27 cellular contexts compared by ENCODE assay signal in genomic region chr1:68043443-68044090, GRCh38. TPM values are rescaled to one million over a fixed set of nuclear protein-coding genes. Genes with fewer than 3 reads are reported as not detected.
"Had no signal": no experiment of that assay in that cellular context is flagged by ENCODE, and none has a peak within 500 bp of the region (broad histone marks: within the 10 kb centered on the region; RNA-seq: fewer than 3 reads in every experiment).

No MANE protein-coding gene starts in this region.

- H3K9me3 ChIP-seq: left ventricle myocardium inferior, mucosa of descending colon, neutrophil, psoas muscle, right lobe of liver, testis, thyroid gland, transverse colon, upper lobe of left lung, vagina had no signal

- H3K36me3 ChIP-seq: left ventricle myocardium inferior, neural progenitor cell, neutrophil, right lobe of liver, thyroid gland, transverse colon, upper lobe of left lung, vagina had no signal

- H3K4me1 ChIP-seq: left ventricle myocardium inferior, neural progenitor cell, parathyroid adenoma, psoas muscle, right lobe of liver, stomach, testis, thyroid gland, transverse colon, upper lobe of left lung, vagina had no signal

- DNase-seq: hippocampal formation; immature natural killer cell; left ventricle myocardium inferior; midbrain; mucosa of descending colon; natural killer cell; nephron progenitor cell; occipital lobe; psoas muscle; right lobe of liver; stimulated activated CD4-positive, alpha-beta T cell treated with anti-CD3 and anti-CD28 coated beads, Interleukin-12 subunit alpha, Interleukin-12 subunit beta, amount 100 ng/mL, for 4 hours; stimulated activated CD4-positive, alpha-beta T cell treated with anti-CD3 and anti-CD28 coated beads, Interleukin-15, amount 100 ng/mL, for 24 hours; stimulated activated CD4-positive, alpha-beta T cell treated with anti-CD3 and anti-CD28 coated beads, Interleukin-2, amount 100 ng/mL, for 24 hours; stimulated activated CD4-positive, alpha-beta T cell treated with anti-CD3 and anti-CD28 coated beads, Interleukin-4, amount 100 ng/mL, for 1 hour; stimulated activated naive B cell treated with anti-CD40 and anti-IgM and Interleukin-4, amounts not matched to agents 10 μg/mL and 1 μg/mL and 100 μg/mL, for 72 hours; stimulated activated naive CD8-positive, alpha-beta T cell treated with anti-CD3 and anti-CD28 coated beads, Interleukin-15, Interleukin-2, amounts not matched to agents 100 U/mL and 50 U/mL, for 24 hours; stomach; testis; thyroid gland; transverse colon had no signal

- FAIRE-seq: islet of Langerhans had no signal

- H3K4me3 ChIP-seq: left ventricle myocardium inferior, mucosa of descending colon, neural progenitor cell, psoas muscle, right lobe of liver, smooth muscle cell, stomach, testis, thyroid gland, transverse colon, upper lobe of left lung, vagina had no signal

- H3K27me3 ChIP-seq: right lobe of liver, testis, thyroid gland, transverse colon, upper lobe of left lung, vagina had no signal

- ATAC-seq: mucosa of descending colon; natural killer cell; psoas muscle; stimulated activated naive B cell treated with anti-CD40 and anti-IgM and Interleukin-4, amounts not matched to agents 10 μg/mL and 1 μg/mL and 100 μg/mL, for 72 hours; stimulated activated naive CD8-positive, alpha-beta T cell treated with anti-CD3 and anti-CD28 coated beads, Interleukin-15, Interleukin-2, amounts not matched to agents 100 U/mL and 50 U/mL, for 24 hours had no signal

- H3K27ac ChIP-seq: left ventricle myocardium inferior, neural progenitor cell, neutrophil, parathyroid adenoma, psoas muscle, right lobe of liver, stomach, testis, thyroid gland, transverse colon, upper lobe of left lung, vagina had no signal

RNA-seq across cellular contexts. Expression of gene DIRAS3, which starts 6.9 kb away (rescaled TPM):
- total RNA-seq: natural killer cell had no signal
- polyA plus RNA-seq: immature natural killer cell had no signal
